In the genomic region with DNA sequence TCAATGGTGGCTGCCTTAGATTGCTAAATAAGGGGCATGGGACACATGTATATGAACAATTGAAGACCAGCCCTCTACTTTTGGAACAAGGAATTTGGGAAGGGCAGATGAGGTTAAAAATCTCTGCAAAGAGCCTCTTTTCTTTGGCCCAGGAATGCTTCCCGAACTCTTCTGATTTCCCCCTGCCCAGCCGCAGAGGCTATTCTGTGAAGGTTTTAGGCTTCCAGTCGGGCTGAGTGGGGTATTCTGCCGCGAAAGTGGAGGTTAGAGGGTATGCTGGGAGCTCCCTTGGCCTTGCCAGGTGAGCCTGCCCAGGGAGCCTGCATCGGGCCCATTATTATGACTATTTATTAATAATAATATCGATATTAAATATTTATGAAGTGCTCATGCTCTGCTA, we compare ENCODE assay signal across 9 cellular contexts. TPM values are rescaled to one million over a fixed set of nuclear protein-coding genes. Genes with fewer than 3 reads are reported as not detected.
DNase-seq lines count a peak whose midpoint lies in the region; ATAC-seq and TF ChIP-seq lines count a peak whose summit lies in the region.
"Had no signal": no experiment of that assay in that cellular context is flagged by ENCODE, and none has a peak within 500 bp of the region (broad histone marks: within the 10 kb centered on the region; RNA-seq: fewer than 3 reads in every experiment).

No MANE protein-coding gene starts in this region.

- no peak for TF ChIP-seq CTCF in A673 (conservative IDR thresholded peaks at IDR 0.05; ENCODE audit: low read depth, low read length)
- no peak for TF ChIP-seq CTCF in choroid plexus epithelial cell (conservative IDR thresholded peaks at IDR 0.05; ENCODE audit: low read depth, low read length)
- no peak for TF ChIP-seq CTCF in natural killer cell (IDR thresholded peaks at IDR 0.05)

- no peaks in the 10 kb centered on the region for H3K27me3 ChIP-seq in A673 (replicated peaks; ENCODE audit: insufficient read depth, low read depth, low read length, poor library complexity)
- no peaks in the 10 kb centered on the region for H3K27me3 ChIP-seq in HUES64 (ENCODE audit: insufficient read depth, low read length)

- H3K4me3 ChIP-seq in A673 (ENCODE audit: low read depth, low read length, poor library complexity, severe bottlenecking) (peak overlapping the region; percentile 86), HUES64 (ENCODE audit: low read length) (peak overlapping the region; percentile 72), choroid plexus epithelial cell (ENCODE audit: low read depth, low read length) (peak overlapping the region; percentile 84)

- H3K9me3 ChIP-seq in A673 (ENCODE audit: low read depth, low read length, poor library complexity, severe bottlenecking): no peaks in the 10 kb centered on the region
- H3K9me3 ChIP-seq in HUES64 (ENCODE audit: insufficient read depth, low read depth, low read length): no peaks in the 10 kb centered on the region

- peaks cover 6 to 7% of the 10 kb centered on the region in 2 donors for H3K4me1 Mint-ChIP-seq in natural killer cell

- H3K27me3 Mint-ChIP-seq in natural killer cell (ENCODE audit: low read depth in 2 of 2): no peaks in the 10 kb centered on the region

- H3K4me3 Mint-ChIP-seq in natural killer cell: peak overlapping the region; percentile 74

- POLR2A ChIA-PET in A673 (lab: Charles Lee; ENCODE audit: low non-redundant PET): no interaction called here

- CTCF ChIA-PET in A673 (lab: Charles Lee): no interaction called here

- intact Hi-C loops in A673 (cut with micrococcal nuclease; ENCODE audit: unreplicated experiment): no loop called here
- intact Hi-C loops in natural killer cell (cut with micrococcal nuclease): no loop called here

- H3K27ac ChIP-seq in A673 (ENCODE audit: low read depth, low read length, poor library complexity, severe bottlenecking) (no peak overlapping the region), HUES64 (ENCODE audit: low read depth, low read length) (no peak overlapping the region; the same call in 1 of the 2 replicates)

- peak overlapping the region; percentile 45 to 65 for H3K27ac Mint-ChIP-seq in natural killer cell

- BruUV-seq in A673 (replicated peaks; lab: Mats Ljungman, UMichigan): no TSS peak

- no peaks in the 10 kb centered on the region for H3K36me3 Mint-ChIP-seq in natural killer cell

- no peaks in the 10 kb centered on the region for H3K36me3 ChIP-seq in A673 (ENCODE audit: insufficient read depth, low read length, poor library complexity, severe bottlenecking)
- H3K36me3 ChIP-seq in HUES64 (ENCODE audit: insufficient read depth, low read length): no peaks in the 10 kb centered on the region

- no peak overlapping the region for H3K9ac ChIP-seq in HUES64 (ENCODE audit: low read depth, low read length)

- DNase-seq in A673 (ENCODE audit: low spot score) (no peak), choroid plexus epithelial cell (ENCODE audit: low read depth) (no peak), natural killer cell (no peak), hippocampal formation (lab: John Stamatoyannopoulos, UW) (no peak), DMS153 (lab: John Stamatoyannopoulos, UW) (no peak), NCI-H748 (lab: John Stamatoyannopoulos, UW; ENCODE audit: unreplicated experiment) (no peak)
- DNase-seq in stimulated activated CD4-positive, alpha-beta T cell treated with anti-CD3 and anti-CD28 coated beads, Interleukin-15, amount 100 ng/mL, for 24 hours: no peak
- DNase-seq: foreskin melanocyte had no signal

- no peaks in the 10 kb centered on the region for H3K9me3 Mint-ChIP-seq in natural killer cell

- H3K4me1 ChIP-seq in A673 (ENCODE audit: insufficient read depth, low read length, poor library complexity, severe bottlenecking): peaks cover 7% of the 10 kb centered on the region
- peaks cover 15% of the 10 kb centered on the region for H3K4me1 ChIP-seq in HUES64 (ENCODE audit: insufficient read depth, low read length)

- WGBS in HUES64: 37% methylated on average over 5 of the region's 7 CpGs

- ATAC-seq in natural killer cell: no peak

RNA-seq across cellular contexts. Expression of gene POU6F1, which starts 1.2 kb away (rescaled TPM):
- total RNA-seq in A673 (2021) (13.5 and 13.6 TPM in 2 replicates), natural killer cell (1 to 10 TPM; 5.7 to 6.6 (median 6.0) TPM)
- 3.4 TPM for polyA plus RNA-seq in HUES64 (2013, experiment 1 of 2)
- 2.7 TPM for polyA plus RNA-seq in HUES64 (2013, experiment 2 of 2)

RNA-seq across cellular contexts. Expression of gene DAZAP2, which starts 22.0 kb away (rescaled TPM):
- total RNA-seq in A673 (2021) (125 and 138 TPM in 2 replicates), natural killer cell (100 to 1,000 TPM; 316 to 350 (median 325) TPM)
- polyA plus RNA-seq in HUES64 (2013, experiment 1 of 2): 32.1 TPM
- polyA plus RNA-seq in HUES64 (2013, experiment 2 of 2): 51.8 TPM

RNA-seq across cellular contexts. Expression of gene TFCP2, which starts 43.7 kb away (rescaled TPM):
- total RNA-seq in A673 (2021): 46.1 and 49.2 TPM in 2 replicates
- 33.4 TPM for polyA plus RNA-seq in HUES64 (2013, experiment 1 of 2)
- polyA plus RNA-seq in HUES64 (2013, experiment 2 of 2): 33.3 TPM
- total RNA-seq in natural killer cell: 10 to 100 TPM; 26.6 to 34.8 (median 34.8) TPM

RNA-seq across cellular contexts. Expression of gene SMAGP, which starts 53.6 kb away (rescaled TPM):
- total RNA-seq in A673 (2021) (25.2 and 26.5 TPM in 2 replicates), natural killer cell (10 to 100 TPM in 2 of 3 donors, 1 to 10 TPM in 1; 6.5 to 26.2 (median 19.0) TPM)
- 4.9 TPM for polyA plus RNA-seq in HUES64 (2013, experiment 1 of 2)
- 4.7 TPM for polyA plus RNA-seq in HUES64 (2013, experiment 2 of 2)
